19 cellular contexts compared by ENCODE assay signal in the genomic region with DNA sequence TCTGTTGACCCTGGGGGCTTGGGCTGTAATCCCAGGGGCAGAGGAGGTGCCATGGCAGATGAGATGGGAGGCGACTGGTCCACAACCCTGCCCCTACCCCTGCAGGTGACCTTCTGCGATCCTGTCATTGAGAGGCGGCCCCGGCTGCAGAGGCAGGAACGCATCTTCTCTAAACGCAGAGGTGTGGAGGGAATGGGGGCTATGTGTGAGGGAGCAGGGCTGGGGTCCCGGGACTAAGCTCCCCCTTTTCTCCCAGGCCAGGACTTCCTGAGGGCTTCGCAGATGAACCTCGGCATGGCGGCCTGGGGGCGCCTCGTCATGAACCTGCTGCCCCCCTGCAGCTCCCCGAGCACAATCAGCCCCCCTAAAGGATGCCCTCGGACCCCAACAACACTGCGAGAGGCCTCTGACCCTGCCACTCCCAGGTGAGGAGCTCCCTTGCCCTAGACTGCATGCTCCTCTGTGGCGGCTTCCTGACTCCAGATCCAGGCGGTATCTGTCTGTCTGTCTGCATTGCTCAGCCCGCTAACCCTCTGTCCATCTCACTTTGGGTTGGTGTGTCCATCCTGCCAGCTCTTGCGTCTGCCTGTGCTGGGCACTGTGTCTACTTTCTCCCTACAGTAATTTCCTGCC. TPM values are rescaled to one million over a fixed set of nuclear protein-coding genes. Genes with fewer than 3 reads are reported as not detected.
DNase-seq lines count a peak whose midpoint lies in the region; ATAC-seq, FAIRE-seq and TF ChIP-seq lines count a peak whose summit lies in the region.
"Had no signal": no experiment of that assay in that cellular context is flagged by ENCODE, and none has a peak within 500 bp of the region (broad histone marks: within the 10 kb centered on the region; RNA-seq: fewer than 3 reads in every experiment).

No MANE protein-coding gene starts in this region.

- H3K27me3 Mint-ChIP-seq in CD14-positive monocyte (ENCODE audit: low read depth in 3 of 3) = peaks cover 0 to 1% (median 0%) of the 10 kb centered on the region in 3 donors
- H3K27me3 Mint-ChIP-seq: B cell had no signal

- BruUV-seq in endothelial cell of umbilical vein (replicated peaks; lab: Mats Ljungman, UMichigan) = TSS peak; percentile 21

- H3K27me3 ChIP-seq in endothelial cell of umbilical vein (ENCODE audit: control insufficient read depth in 2 of 2, insufficient read depth in 2 of 2, low read length in 2 of 2) = no peaks in the 10 kb centered on the region
- H3K27me3 ChIP-seq in psoas muscle (ENCODE audit: insufficient read depth in 3 of 3, low read length in 2 of 3) = no peaks in the 10 kb centered on the region
- H3K27me3 ChIP-seq: SJCRH30 had no signal

- no peak overlapping the region for H3K4me3 Mint-ChIP-seq in CD14-positive monocyte
- H3K4me3 Mint-ChIP-seq: B cell; CD8-positive, alpha-beta T cell had no signal

- DNase-seq in A549 (ENCODE audit: low read depth in 1 of 2, low spot score in 1 of 2) (no peak), CD14-positive monocyte (ENCODE audit: low spot score) (peak; percentile 41), endothelial cell of umbilical vein (ENCODE audit: low read depth, low spot score) (no peak), psoas muscle (peak; percentile 7 to 31), NOMO-1 (lab: John Stamatoyannopoulos, UW; ENCODE audit: unreplicated experiment in 2 of 2) (no peak), NCI-H1092 (lab: John Stamatoyannopoulos, UW) (no peak)
- DNase-seq: CD8-positive, alpha-beta T cell; DMS79; NCI-H1417; NCI-H187 treated with DMSO at 0.1 percent for 48 hours; NCI-H446 treated with DMSO at 0.1 percent for 48 hours; NK-92 treated with Interleukin-12 subunit alpha and Interleukin-12 subunit beta, amount 100 ng/mL, for 24 hours; OCI-M1; SJCRH30 had no signal

- peak; percentile 15 to 24; a peak in 2 of 6 replicates for ATAC-seq in A549
- no peak for ATAC-seq in psoas muscle
- ATAC-seq in HG02610 (IDR thresholded peaks at IDR 0.05; ENCODE audit: unreplicated experiment) = no peak
- ATAC-seq: CD8-positive, alpha-beta T cell; HCT116 had no signal

- dilution Hi-C loops in endothelial cell of umbilical vein (cut with MboI; ENCODE audit: extremely low pct_ligation_motif_present, low sequenced_read_pairs) = no loop called here

- no peak for TF ChIP-seq RAD21 in A549 (conservative IDR thresholded peaks at IDR 0.05 in 1 of 2, IDR thresholded peaks at IDR 0.05 in 1 of 2)

- H3K9me3 ChIP-seq in A549 = no peaks in the 10 kb centered on the region
- no peaks in the 10 kb centered on the region for H3K9me3 ChIP-seq in endothelial cell of umbilical vein (replicated peaks; ENCODE audit: control insufficient read depth, insufficient read depth, low read length)
- no peaks in the 10 kb centered on the region for H3K9me3 ChIP-seq in psoas muscle
- H3K9me3 ChIP-seq: SJCRH30 had no signal

- no peak for TF ChIP-seq POLR2A in A549 (IDR thresholded peaks at IDR 0.05; ENCODE audit: low read length)
- no peak for TF ChIP-seq POLR2A in endothelial cell of umbilical vein (IDR thresholded peaks at IDR 0.05; ENCODE audit: low read depth, low read length)

- H3K9ac ChIP-seq in endothelial cell of umbilical vein (replicated peaks; ENCODE audit: extremely low read depth, insufficient read depth, low read length) = no peak overlapping the region

- TF ChIP-seq EP300 in A549 (IDR thresholded peaks at IDR 0.05) = no peak

- H3K27ac Mint-ChIP-seq in CD14-positive monocyte = no peak overlapping the region
- H3K27ac Mint-ChIP-seq: B cell; CD8-positive, alpha-beta T cell had no signal

- H3K4me2 ChIP-seq in A549 = no peak overlapping the region
- no peak overlapping the region for H3K4me2 ChIP-seq in endothelial cell of umbilical vein (ENCODE audit: insufficient read depth, low read length)

- H3K36me3 ChIP-seq in endothelial cell of umbilical vein (ENCODE audit: control insufficient read depth in 2 of 2, extremely low read depth in 1 of 2, insufficient read depth in 2 of 2, low read length in 2 of 2) (peaks cover 0 to 11% of the 10 kb centered on the region in 2 experiments), psoas muscle (ENCODE audit: insufficient read depth in 1 of 2, low read depth in 1 of 2) (no peaks in the 10 kb centered on the region)

- 95% methylated on average over 17 of the region's 19 CpGs for WGBS in A549 (ENCODE audit: missing lambda C conversion rate)
- WGBS in psoas muscle, 3 donors = 94 to 96% (median 95%) methylated on average over 16 to 19 of the region's 19 CpGs

- POLR2A ChIA-PET in A549 (lab: Yijun Ruan, JAX) = no interaction called here
- POLR2A ChIA-PET in endothelial cell of umbilical vein (lab: Charles Lee) = no interaction called here

- H3K9me1 ChIP-seq in endothelial cell of umbilical vein (replicated peaks; ENCODE audit: control insufficient read depth, extremely low read depth, insufficient read depth, low read length) = no peaks in the 10 kb centered on the region

- H2AFZ ChIP-seq in endothelial cell of umbilical vein (ENCODE audit: low read depth, low read length) = no peak overlapping the region

- FAIRE-seq in A549 (lab: Jason Lieb, UNC) (no peak), endothelial cell of umbilical vein (lab: Jason Lieb, UNC) (no peak)
- FAIRE-seq: HTR-8/SVneo had no signal

- H3K4me1 ChIP-seq in A549 = no peaks in the 10 kb centered on the region
- H3K4me1 ChIP-seq in endothelial cell of umbilical vein (ENCODE audit: control insufficient read depth, extremely low read depth, insufficient read depth, low read length) = no peaks in the 10 kb centered on the region
- H3K4me1 ChIP-seq in psoas muscle = no peaks in the 10 kb centered on the region
- H3K4me1 ChIP-seq: SJCRH30 had no signal

- H3K9me3 Mint-ChIP-seq in CD14-positive monocyte = peaks cover 0 to 2% (median 0%) of the 10 kb centered on the region in 7 donors
- H3K9me3 Mint-ChIP-seq: CD8-positive, alpha-beta T cell had no signal

- intact Hi-C loops in CD14-positive monocyte (cut with micrococcal nuclease) = no loop called here
- intact Hi-C loops in endothelial cell of umbilical vein (cut with micrococcal nuclease) = no loop called here
- intact Hi-C loops in psoas muscle (cut with DNase I) = no loop called here

- no peak overlapping the region for H3K27ac ChIP-seq in A549
- H3K27ac ChIP-seq in endothelial cell of umbilical vein (ENCODE audit: insufficient read depth, low read depth, low read length) = no peak overlapping the region
- H3K27ac ChIP-seq in psoas muscle = no peak overlapping the region
- H3K27ac ChIP-seq: HL-60, SJCRH30 had no signal

- H3K36me3 Mint-ChIP-seq in CD14-positive monocyte = no peaks in the 10 kb centered on the region
- H3K36me3 Mint-ChIP-seq: CD8-positive, alpha-beta T cell had no signal

- no peaks in the 10 kb centered on the region for H3K4me1 Mint-ChIP-seq in CD14-positive monocyte
- H3K4me1 Mint-ChIP-seq: B cell had no signal

- no peaks in the 10 kb centered on the region for H3K79me2 ChIP-seq in endothelial cell of umbilical vein (ENCODE audit: control insufficient read depth, insufficient read depth, low read length)

- CTCF ChIA-PET in A549 (lab: Yijun Ruan, JAX) (interaction anchor here (0.7 to 7.5 kb wide), 5 partner anchors 10 to 89 kb away, joined by 3 to 44 read pairs (median 4); partner anchors contain the start of genes PKN3 and ZDHHC12), endothelial cell of umbilical vein (lab: Charles Lee) (no interaction called here)

- no peak overlapping the region for H3K4me3 ChIP-seq in A549
- H3K4me3 ChIP-seq in endothelial cell of umbilical vein (replicated peaks in 1 of 3; ENCODE audit: insufficient read depth in 1 of 3, low read depth in 1 of 3, low read length in 3 of 3) = no peak overlapping the region
- no peak overlapping the region for H3K4me3 ChIP-seq in psoas muscle
- H3K4me3 ChIP-seq: SJCRH30 had no signal

- H4K20me1 ChIP-seq in endothelial cell of umbilical vein (replicated peaks; ENCODE audit: control insufficient read depth, extremely low read depth, insufficient read depth, low read length) = no peaks in the 10 kb centered on the region

- TF ChIP-seq CTCF in A549 (IDR thresholded peaks at IDR 0.05) = no peak
- no peak for TF ChIP-seq CTCF in CD14-positive monocyte (IDR thresholded peaks at IDR 0.05)
- TF ChIP-seq CTCF in endothelial cell of umbilical vein (IDR thresholded peaks at IDR 0.05; ENCODE audit: extremely low read depth in 1 of 2, insufficient read depth in 1 of 2, low read depth in 1 of 2, low read length in 2 of 2) = no peak
- TF ChIP-seq CTCF in psoas muscle (IDR thresholded peaks at IDR 0.05) = no peak

RNA-seq across cellular contexts. Expression of gene ZDHHC12, which starts 9.9 kb away (rescaled TPM):
- polyA plus RNA-seq in A549 (2011; rRNA removed) (37.6 and 55.5 TPM in 2 replicates), A549 (2017; fragmentation: RNase III; extraction: RNeasy Plus Mini Kit Qiagen cat#74134 plus additional on column Dnase treatment) (66.2 to 77.5 TPM (median 75.7 TPM) in 3 replicates), CD14-positive monocyte (10 to 100 TPM; 68.4 to 72.7 TPM), endothelial cell of umbilical vein (62.0 and 86.1 TPM in 2 replicates), psoas muscle (10 to 100 TPM in 2 of 3 donors, 1 to 10 TPM in 1; 9.7 to 18.5 (median 12.4) TPM)
- polyA plus RNA-seq in A549 (2012; cell fraction: cytosol; rRNA removed) = 133 and 189 TPM in 2 replicates
- polyA plus RNA-seq in A549 (2012; cell fraction: nucleus; rRNA removed) = 101 and 188 TPM in 2 replicates
- polyA minus RNA-seq in A549 (2011; rRNA and poly(A)+ RNA removed) = 11.5 and 16.4 TPM in 2 replicates
- total RNA-seq in endothelial cell of umbilical vein (28.8 and 31.1 TPM in 2 replicates), psoas muscle (1 to 10 TPM; 4.5 to 7.2 (median 5.0) TPM)
- 37.2 and 63.3 TPM in 2 replicates for polyA plus RNA-seq in endothelial cell of umbilical vein (2011; cell fraction: cytosol; rRNA removed)
- polyA plus RNA-seq in endothelial cell of umbilical vein (2011; cell fraction: nucleus; rRNA removed) = 18.7 and 18.9 TPM in 2 replicates
- 23.6 and 23.9 TPM in 2 replicates for polyA plus RNA-seq in endothelial cell of umbilical vein (2012)
- 22.3 and 32.5 TPM in 2 replicates for polyA minus RNA-seq in endothelial cell of umbilical vein
- polyA minus RNA-seq in endothelial cell of umbilical vein (2011; cell fraction: cytosol; rRNA and poly(A)+ RNA removed) = 67.2 TPM
- 5.3 and 7.6 TPM in 2 replicates for polyA minus RNA-seq in endothelial cell of umbilical vein (2011; cell fraction: nucleus; rRNA and poly(A)+ RNA removed)

RNA-seq across cellular contexts. Expression of gene PKN3, which starts 11.8 kb away (rescaled TPM):
- polyA plus RNA-seq in A549 (2011; rRNA removed) = 7.6 and 9.0 TPM in 2 replicates
- 22.0 and 24.5 TPM in 2 replicates for polyA plus RNA-seq in A549 (2012; cell fraction: cytosol; rRNA removed)
- polyA plus RNA-seq in A549 (2012; cell fraction: nucleus; rRNA removed) = 81.5 and 93.7 TPM in 2 replicates
- 14.1 to 16.7 TPM (median 16.3 TPM) in 3 replicates for polyA plus RNA-seq in A549 (2017; fragmentation: RNase III; extraction: RNeasy Plus Mini Kit Qiagen cat#74134 plus additional on column Dnase treatment)
- 6.4 and 12.6 TPM in 2 replicates for polyA minus RNA-seq in A549 (2011; rRNA and poly(A)+ RNA removed)
- polyA plus RNA-seq in CD14-positive monocyte = under 1 TPM; 0.11 to 0.27 TPM
- total RNA-seq in endothelial cell of umbilical vein = 39.3 and 40.4 TPM in 2 replicates
- polyA plus RNA-seq in endothelial cell of umbilical vein = 27.0 and 29.5 TPM in 2 replicates
- polyA plus RNA-seq in endothelial cell of umbilical vein (2011; cell fraction: cytosol; rRNA removed) = 23.3 and 25.2 TPM in 2 replicates
- polyA plus RNA-seq in endothelial cell of umbilical vein (2011; cell fraction: nucleus; rRNA removed) = 78.3 and 78.6 TPM in 2 replicates
- 25.5 and 27.3 TPM in 2 replicates for polyA plus RNA-seq in endothelial cell of umbilical vein (2012)
- polyA minus RNA-seq in endothelial cell of umbilical vein = 17.7 and 28.9 TPM in 2 replicates
- 44.7 TPM for polyA minus RNA-seq in endothelial cell of umbilical vein (2011; cell fraction: cytosol; rRNA and poly(A)+ RNA removed)
- 13.8 and 18.9 TPM in 2 replicates for polyA minus RNA-seq in endothelial cell of umbilical vein (2011; cell fraction: nucleus; rRNA and poly(A)+ RNA removed)
- total RNA-seq in psoas muscle = 1 to 10 TPM; 2.6 to 5.0 (median 3.4) TPM
- polyA plus RNA-seq in psoas muscle = 1 to 10 TPM; 2.9 to 4.4 (median 3.1) TPM

RNA-seq across cellular contexts. Expression of gene SET, which starts 25.0 kb away (rescaled TPM):
- polyA plus RNA-seq in A549 (2011; rRNA removed) = 293 and 518 TPM in 2 replicates
- polyA plus RNA-seq in A549 (2012; cell fraction: cytosol; rRNA removed) = 78.7 and 85.2 TPM in 2 replicates
- 34.6 and 48.0 TPM in 2 replicates for polyA plus RNA-seq in A549 (2012; cell fraction: nucleus; rRNA removed)
- polyA plus RNA-seq in A549 (2017; fragmentation: RNase III; extraction: RNeasy Plus Mini Kit Qiagen cat#74134 plus additional on column Dnase treatment) = 538 to 546 TPM (median 544 TPM) in 3 replicates
- polyA minus RNA-seq in A549 (2011; rRNA and poly(A)+ RNA removed) = 108 TPM in 2 replicates
- 100 to 1,000 TPM; 114 to 124 TPM for polyA plus RNA-seq in CD14-positive monocyte
- 448 and 483 TPM in 2 replicates for total RNA-seq in endothelial cell of umbilical vein
- 61.1 and 96.9 TPM in 2 replicates for polyA plus RNA-seq in endothelial cell of umbilical vein
- polyA plus RNA-seq in endothelial cell of umbilical vein (2011; cell fraction: cytosol; rRNA removed) = 102 and 105 TPM in 2 replicates
- 97.8 and 153 TPM in 2 replicates for polyA plus RNA-seq in endothelial cell of umbilical vein (2011; cell fraction: nucleus; rRNA removed)
- 325 and 505 TPM in 2 replicates for polyA plus RNA-seq in endothelial cell of umbilical vein (2012)
- polyA minus RNA-seq in endothelial cell of umbilical vein = 90.4 and 106 TPM in 2 replicates
- polyA minus RNA-seq in endothelial cell of umbilical vein (2011; cell fraction: cytosol; rRNA and poly(A)+ RNA removed) = 487 TPM
- polyA minus RNA-seq in endothelial cell of umbilical vein (2011; cell fraction: nucleus; rRNA and poly(A)+ RNA removed) = 47.0 and 61.7 TPM in 2 replicates
- total RNA-seq in psoas muscle = 100 to 1,000 TPM; 171 to 283 (median 203) TPM
- polyA plus RNA-seq in psoas muscle = 100 to 1,000 TPM; 141 to 244 (median 230) TPM

RNA-seq across cellular contexts. Expression of gene DYNC2I2, which starts 57.4 kb away (rescaled TPM):
- polyA plus RNA-seq in A549 (2011; rRNA removed) = 57.3 and 62.8 TPM in 2 replicates
- polyA plus RNA-seq in A549 (2012; cell fraction: cytosol; rRNA removed) = 184 and 236 TPM in 2 replicates
- polyA plus RNA-seq in A549 (2012; cell fraction: nucleus; rRNA removed) = 313 and 398 TPM in 2 replicates
- 113 to 117 TPM (median 114 TPM) in 3 replicates for polyA plus RNA-seq in A549 (2017; fragmentation: RNase III; extraction: RNeasy Plus Mini Kit Qiagen cat#74134 plus additional on column Dnase treatment)
- 47.5 and 81.7 TPM in 2 replicates for polyA minus RNA-seq in A549 (2011; rRNA and poly(A)+ RNA removed)
- 1 to 10 TPM; 1.5 to 1.9 TPM for polyA plus RNA-seq in CD14-positive monocyte
- total RNA-seq in endothelial cell of umbilical vein = 68.5 and 73.6 TPM in 2 replicates
- polyA plus RNA-seq in endothelial cell of umbilical vein = 82.6 and 88.5 TPM in 2 replicates
- 56.2 and 80.5 TPM in 2 replicates for polyA plus RNA-seq in endothelial cell of umbilical vein (2011; cell fraction: cytosol; rRNA removed)
- polyA plus RNA-seq in endothelial cell of umbilical vein (2011; cell fraction: nucleus; rRNA removed) = 74.6 and 80.8 TPM in 2 replicates
- polyA plus RNA-seq in endothelial cell of umbilical vein (2012) = 39.7 and 41.2 TPM in 2 replicates
- 32.9 and 45.3 TPM in 2 replicates for polyA minus RNA-seq in endothelial cell of umbilical vein
- 181 TPM for polyA minus RNA-seq in endothelial cell of umbilical vein (2011; cell fraction: cytosol; rRNA and poly(A)+ RNA removed)
- polyA minus RNA-seq in endothelial cell of umbilical vein (2011; cell fraction: nucleus; rRNA and poly(A)+ RNA removed) = 21.7 and 31.4 TPM in 2 replicates
- 10 to 100 TPM in 2 of 4 donors, 1 to 10 TPM in 2; 6.3 to 10.3 (median 8.6) TPM for total RNA-seq in psoas muscle
- 10 to 100 TPM; 19.0 to 29.1 (median 25.0) TPM for polyA plus RNA-seq in psoas muscle

RNA-seq across cellular contexts. Expression of gene ZER1, which starts 57.7 kb away (rescaled TPM):
- polyA plus RNA-seq in A549 (2011; rRNA removed) (13.4 and 16.2 TPM in 2 replicates), A549 (2017; fragmentation: RNase III; extraction: RNeasy Plus Mini Kit Qiagen cat#74134 plus additional on column Dnase treatment) (8.1 to 10.8 TPM (median 9.1 TPM) in 3 replicates), CD14-positive monocyte (10 to 100 TPM; 16.1 to 25.6 TPM), endothelial cell of umbilical vein (29.9 and 45.5 TPM in 2 replicates), psoas muscle (10 to 100 TPM; 15.2 to 54.8 (median 30.8) TPM)
- polyA plus RNA-seq in A549 (2012; cell fraction: cytosol; rRNA removed) = 18.2 and 22.4 TPM in 2 replicates
- 30.8 and 33.2 TPM in 2 replicates for polyA plus RNA-seq in A549 (2012; cell fraction: nucleus; rRNA removed)
- polyA minus RNA-seq in A549 (2011; rRNA and poly(A)+ RNA removed) = 29.1 and 43.1 TPM in 2 replicates
- total RNA-seq in endothelial cell of umbilical vein (23.0 and 24.9 TPM in 2 replicates), psoas muscle (10 to 100 TPM; 40.3 to 67.2 (median 65.0) TPM)
- polyA plus RNA-seq in endothelial cell of umbilical vein (2011; cell fraction: cytosol; rRNA removed) = 27.0 and 31.9 TPM in 2 replicates
- polyA plus RNA-seq in endothelial cell of umbilical vein (2011; cell fraction: nucleus; rRNA removed) = 25.4 and 31.8 TPM in 2 replicates
- 16.5 and 19.6 TPM in 2 replicates for polyA plus RNA-seq in endothelial cell of umbilical vein (2012)
- 35.0 and 45.4 TPM in 2 replicates for polyA minus RNA-seq in endothelial cell of umbilical vein
- polyA minus RNA-seq in endothelial cell of umbilical vein (2011; cell fraction: cytosol; rRNA and poly(A)+ RNA removed) = 25.9 TPM
- polyA minus RNA-seq in endothelial cell of umbilical vein (2011; cell fraction: nucleus; rRNA and poly(A)+ RNA removed) = 14.7 and 17.0 TPM in 2 replicates

Comparison
In these comparisons a context has a peak if more than half of its experiments do, and no peak if none do; other contexts are left out.
1. ATAC-seq: peak in A549 (2 of 2); none in psoas muscle (0 of 4) and HG02610 (single experiment).
2. DNase-seq: peak in CD14-positive monocyte (single experiment) and psoas muscle (2 of 2); none in A549 (0 of 2), endothelial cell of umbilical vein (single experiment), NOMO-1 (0 of 2) and NCI-H1092 (single experiment).